11 cellular contexts compared by ENCODE assay signal in the genomic region with DNA sequence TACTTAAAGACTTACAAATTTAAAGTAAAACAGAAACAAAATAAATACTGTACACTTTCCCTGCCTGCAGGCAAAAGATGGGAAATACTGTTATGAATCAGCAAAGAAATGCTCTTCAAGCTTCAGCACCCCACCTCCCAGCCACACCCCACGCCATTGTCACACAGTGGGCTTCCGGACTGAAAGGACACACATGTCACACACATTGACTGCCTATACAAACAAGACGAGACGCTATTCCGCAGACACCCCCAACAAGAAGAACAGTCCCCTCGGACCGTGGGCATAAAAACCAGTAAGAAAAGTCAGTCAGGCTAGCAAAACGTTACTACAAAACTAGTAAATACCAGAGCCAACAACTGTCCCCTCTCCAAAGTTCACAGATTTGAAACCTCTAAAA. TPM values are rescaled to one million over a fixed set of nuclear protein-coding genes. Genes with fewer than 3 reads are reported as not detected.
A peak's percentile ranks its signal among the peaks of the same experiment; 100 is the strongest.
DNase-seq lines count a peak whose midpoint lies in the region; ATAC-seq and TF ChIP-seq lines count a peak whose summit lies in the region.
"Had no signal": no experiment of that assay in that cellular context is flagged by ENCODE, and none has a peak within 500 bp of the region (broad histone marks: within the 10 kb centered on the region; RNA-seq: fewer than 3 reads in every experiment).

No MANE protein-coding gene starts in this region.

- no peak overlapping the region for H3K4me2 ChIP-seq in smooth muscle cell

- H3K4me3 ChIP-seq in smooth muscle cell, result no peak overlapping the region

- no peak for TF ChIP-seq CTCF in smooth muscle cell (IDR thresholded peaks at IDR 0.05; ENCODE audit: borderline replicate concordance, insufficient read depth, poor library complexity, severe bottlenecking)

- no peak overlapping the region for H2AFZ ChIP-seq in smooth muscle cell (ENCODE audit: low read depth)

- ATAC-seq in GM19395 (IDR thresholded peaks at IDR 0.05; ENCODE audit: unreplicated experiment) (peak; percentile 98), HG03196 (IDR thresholded peaks at IDR 0.05; ENCODE audit: unreplicated experiment) (peak; percentile 90)
- ATAC-seq: sciatic nerve, WTC11 had no signal

- no peaks in the 10 kb centered on the region for H3F3A ChIP-seq in smooth muscle cell (ENCODE audit: low read depth)

- H4K20me1 ChIP-seq in smooth muscle cell (ENCODE audit: low read depth), result no peaks in the 10 kb centered on the region

- no peaks in the 10 kb centered on the region for H3K9me3 ChIP-seq in smooth muscle cell (replicated peaks; ENCODE audit: low read depth)

- no peaks in the 10 kb centered on the region for H3K36me3 ChIP-seq in smooth muscle cell (ENCODE audit: low read depth)

- no peak overlapping the region for H3K9ac ChIP-seq in smooth muscle cell (ENCODE audit: low read depth)

- no peaks in the 10 kb centered on the region for H3K27me3 ChIP-seq in smooth muscle cell (ENCODE audit: low read depth)

- WGBS in smooth muscle cell (ENCODE audit: low lambda C conversion rate), result 96% methylated on average over 8 of the region's 8 CpGs

- no peaks in the 10 kb centered on the region for H3K4me1 ChIP-seq in smooth muscle cell (ENCODE audit: low read depth)

- no peaks in the 10 kb centered on the region for H3K79me2 ChIP-seq in smooth muscle cell (ENCODE audit: low read depth)

- no peak overlapping the region for H3K27ac ChIP-seq in smooth muscle cell (ENCODE audit: low read depth)

- DNase-seq in EL (peak; percentile 4), NCI-H2107 (lab: John Stamatoyannopoulos, UW) (no peak), smooth muscle cell (lab: John Stamatoyannopoulos, UW; ENCODE audit: unreplicated experiment) (no peak), OCI-M2 (lab: John Stamatoyannopoulos, UW; ENCODE audit: unreplicated experiment) (no peak), NOMO-1 treated with dmso at 0.1 percent for 144 hours (lab: John Stamatoyannopoulos, UW; ENCODE audit: unreplicated experiment) (no peak)
- peak; percentile 76 for DNase-seq in activated effector memory CD4-positive, alpha-beta T cell treated with anti-CD3 and anti-CD28 coated beads, Interleukin-2, amount 50 U/mL, for 16 hours
- DNase-seq: IMR-90 had no signal

RNA-seq across cellular contexts. Expression of gene PARP12, which starts 22.2 kb away (rescaled TPM):
- total RNA-seq in smooth muscle cell, result 2.3 and 2.4 TPM in 2 replicates
- 1.4 and 1.6 TPM in 2 replicates for polyA plus RNA-seq in smooth muscle cell

Comparison
In these comparisons a context has a peak if more than half of its experiments do, and no peak if none do; other contexts are left out.
1. DNase-seq: peak in EL (single experiment) and activated effector memory CD4-positive, alpha-beta T cell treated with anti-CD3 and anti-CD28 coated beads, Interleukin-2, amount 50 U/mL, for 16 hours (single experiment); none in NCI-H2107 (single experiment), smooth muscle cell (single experiment), OCI-M2 (single experiment) and NOMO-1 treated with dmso at 0.1 percent for 144 hours (single experiment).